13 cellular contexts compared by ENCODE assay signal in genomic region chr12:49583361-49584094, GRCh38. TPM values are rescaled to one million over a fixed set of nuclear protein-coding genes. Genes with fewer than 3 reads are reported as not detected.
DNase-seq lines count a peak whose midpoint lies in the region; ATAC-seq and TF ChIP-seq lines count a peak whose summit lies in the region.
"Had no signal": no experiment of that assay in that cellular context is flagged by ENCODE, and none has a peak within 500 bp of the region (broad histone marks: within the 10 kb centered on the region; RNA-seq: fewer than 3 reads in every experiment).

No MANE protein-coding gene starts in this region.

- no peaks in the 10 kb centered on the region for H3K9me3 ChIP-seq in stomach smooth muscle (ENCODE audit: control insufficient read depth in 2 of 2, low read length in 2 of 2)
- no peaks in the 10 kb centered on the region for H3K9me3 ChIP-seq in smooth muscle cell (replicated peaks; ENCODE audit: low read depth)
- H3K9me3 ChIP-seq: SK-N-SH had no signal

- H3K4me1 ChIP-seq in stomach smooth muscle (ENCODE audit: control insufficient read depth, insufficient read depth, low read length), result peaks cover 32% of the 10 kb centered on the region
- H3K4me1 ChIP-seq in smooth muscle cell (ENCODE audit: low read depth), result peaks cover 16% of the 10 kb centered on the region

- H3K9ac ChIP-seq in stomach smooth muscle (ENCODE audit: low read length in 2 of 2) (peak overlapping the region in 1 of 2 donors; percentile 47), smooth muscle cell (ENCODE audit: low read depth) (no peak overlapping the region)
- H3K9ac ChIP-seq: SK-N-SH had no signal

- H3F3A ChIP-seq in smooth muscle cell (ENCODE audit: low read depth), result no peaks in the 10 kb centered on the region

- H3K27ac ChIP-seq in cingulate gyrus (ENCODE audit: low read depth, low read length) (peak overlapping the region; percentile 6), stomach smooth muscle (ENCODE audit: low read length) (peak overlapping the region; percentile 41), smooth muscle cell (ENCODE audit: low read depth) (no peak overlapping the region)

- H3K4me2 ChIP-seq in smooth muscle cell, result no peak overlapping the region
- H3K4me2 ChIP-seq: SK-N-SH had no signal

- H3K36me3 ChIP-seq in stomach smooth muscle (ENCODE audit: control insufficient read depth in 2 of 2, insufficient read depth in 2 of 2, low read length in 2 of 2) (peaks cover 3 to 4% of the 10 kb centered on the region in 2 donors), smooth muscle cell (ENCODE audit: low read depth) (no peaks in the 10 kb centered on the region)

- H3K4me3 ChIP-seq in stomach smooth muscle (ENCODE audit: low read length in 2 of 2), result no peak overlapping the region
- H3K4me3 ChIP-seq in smooth muscle cell, result no peak overlapping the region

- H3K79me2 ChIP-seq in smooth muscle cell (ENCODE audit: low read depth), result no peaks in the 10 kb centered on the region

- no peak for ATAC-seq in GM21723 (IDR thresholded peaks at IDR 0.05; ENCODE audit: unreplicated experiment)

- H4K20me1 ChIP-seq in smooth muscle cell (ENCODE audit: low read depth), result peaks cover 21% of the 10 kb centered on the region

- TF ChIP-seq CTCF in smooth muscle cell (IDR thresholded peaks at IDR 0.05; ENCODE audit: borderline replicate concordance, insufficient read depth, poor library complexity, severe bottlenecking), result no peak

- DNase-seq in LHCN-M2 (ENCODE audit: low read depth), result peak; percentile 86
- DNase-seq in islet precursor cell, result peak; percentile 38
- DNase-seq in smooth muscle cell (lab: John Stamatoyannopoulos, UW; ENCODE audit: unreplicated experiment), result no peak
- no peak for DNase-seq in 8988T
- no peak for DNase-seq in HPDE6-E6E7 (ENCODE audit: extremely low spot score)
- DNase-seq: activated effector memory CD4-positive, alpha-beta T cell treated with anti-CD3 and anti-CD28 coated beads, Interleukin-2, amount 50 U/mL, for 16 hours; CD4-positive, alpha-beta memory T cell; central memory CD4-positive, alpha-beta T cell; NCI-H1105 treated with DMSO at 0.1 percent for 48 hours; SK-N-SH had no signal

- 94% methylated on average over 13 of the region's 13 CpGs for WGBS in smooth muscle cell (ENCODE audit: low lambda C conversion rate)

- no peak overlapping the region for H2AFZ ChIP-seq in smooth muscle cell (ENCODE audit: low read depth)

- H3K27me3 ChIP-seq in stomach smooth muscle (ENCODE audit: control insufficient read depth in 1 of 2, insufficient read depth in 2 of 2, low read length in 2 of 2) (no peaks in the 10 kb centered on the region), smooth muscle cell (ENCODE audit: low read depth) (no peaks in the 10 kb centered on the region)

RNA-seq across cellular contexts. Expression of gene MCRS1, which starts 15.6 kb away (rescaled TPM):
- total RNA-seq in LHCN-M2 (2014; rRNA removed) (62.6 and 67.3 TPM in 2 replicates), smooth muscle cell (41.4 and 46.4 TPM in 2 replicates)
- polyA plus RNA-seq in LHCN-M2 (2012), result 57.0 TPM
- polyA plus RNA-seq in smooth muscle cell, result 54.4 and 55.2 TPM in 2 replicates

RNA-seq across cellular contexts. Expression of gene FAM186B, which starts 21.9 kb away (rescaled TPM):
- 0.19 and 0.40 TPM in 2 replicates for total RNA-seq in LHCN-M2 (2014; rRNA removed)
- 0.17 TPM for polyA plus RNA-seq in LHCN-M2 (2012)
- 0.09 and 1.3 TPM in 2 replicates for total RNA-seq in smooth muscle cell
- polyA plus RNA-seq in smooth muscle cell, result 0.18 and 0.26 TPM in 2 replicates

RNA-seq across cellular contexts. Expression of gene PRPF40B, which starts 39.8 kb away (rescaled TPM):
- 8.7 and 11.3 TPM in 2 replicates for total RNA-seq in LHCN-M2 (2014; rRNA removed)
- 7.3 TPM for polyA plus RNA-seq in LHCN-M2 (2012)
- 5.7 and 6.2 TPM in 2 replicates for total RNA-seq in smooth muscle cell
- 19.8 and 22.8 TPM in 2 replicates for polyA plus RNA-seq in smooth muscle cell

RNA-seq across cellular contexts. Expression of gene KCNH3, which starts 44.7 kb away (rescaled TPM):
- 0.11 TPM in 1 of 2 replicates, not detected in the other for total RNA-seq in LHCN-M2 (2014; rRNA removed)
- polyA plus RNA-seq in LHCN-M2 (2012), result 0.07 TPM
- total RNA-seq in smooth muscle cell, result 0.09 and 0.40 TPM in 2 replicates
- 0.19 and 0.94 TPM in 2 replicates for polyA plus RNA-seq in smooth muscle cell

Comparison
In these comparisons a context has a peak if more than half of its experiments do, and no peak if none do; other contexts are left out.
1. DNase-seq: peak in LHCN-M2 (single experiment) and islet precursor cell (single experiment); none in smooth muscle cell (single experiment), 8988T (single experiment) and HPDE6-E6E7 (single experiment).